Comparison of ENCODE assay signal across 1 cellular context in genomic region chr3:15341030-15341726, GRCh38.
TF ChIP-seq lines count a peak whose summit lies in the region.

No MANE protein-coding gene starts in this region.

TF ChIP-seq in GM12878, 131 proteins besides CTCF, POLR2A, EP300 and RAD21 (continued from another document):
- TF ChIP-seq ZNF687 (IDR thresholded peaks at IDR 0.05) (no peak), RUNX3 (IDR thresholded peaks at IDR 0.05; ENCODE audit: low read length) (no peak), SRF (IDR thresholded peaks at IDR 0.05; ENCODE audit: low read depth in 2 of 2, low read length in 2 of 2) (no peak), ZNF622 (IDR thresholded peaks at IDR 0.05) (no peak), FOXM1 (IDR thresholded peaks at IDR 0.05; ENCODE audit: low read depth, low read length) (no peak), STAT1 (conservative IDR thresholded peaks at IDR 0.05) (no peak)
